ENCODE assay signal across 8 cellular contexts in genomic region chr22:36355894-36356293, GRCh38. TPM values are rescaled to one million over a fixed set of nuclear protein-coding genes. Genes with fewer than 3 reads are reported as not detected.
DNase-seq lines count a peak whose midpoint lies in the region; ATAC-seq, FAIRE-seq and TF ChIP-seq lines count a peak whose summit lies in the region.
"Had no signal": no experiment of that assay in that cellular context is flagged by ENCODE, and none has a peak within 500 bp of the region (broad histone marks: within the 10 kb centered on the region; RNA-seq: fewer than 3 reads in every experiment).

No MANE protein-coding gene starts in this region.

- TF ChIP-seq POLR2A in IMR-90 (IDR thresholded peaks at IDR 0.05; ENCODE audit: low read depth, low read length) (no peak), HepG2 (IDR thresholded peaks at IDR 0.05; ENCODE audit: insufficient read depth in 1 of 2, low read depth in 2 of 2, low read length in 2 of 2) (no peak), stomach (IDR thresholded peaks at IDR 0.05) (no peak)

- peak overlapping the region; percentile 98 for H2BK120ac ChIP-seq in IMR-90 (ENCODE audit: low read depth, low read length)

- no peak overlapping the region for H2AK9ac ChIP-seq in IMR-90 (replicated peaks; ENCODE audit: low read depth, low read length, poor library complexity)

- no peak for FAIRE-seq in HepG2 (lab: Jason Lieb, UNC)

- H3K4me3 ChIP-seq in IMR-90 (ENCODE audit: insufficient read depth, low read depth, low read length), result no peak overlapping the region
- no peak overlapping the region for H3K4me3 ChIP-seq in HepG2 (replicated peaks in 1 of 3; ENCODE audit: insufficient read depth in 1 of 3, low read depth in 2 of 3, low read length in 3 of 3)
- no peak overlapping the region for H3K4me3 ChIP-seq in stomach
- no peak overlapping the region for H3K4me3 ChIP-seq in WERI-Rb-1 (ENCODE audit: low read depth, low read length)

- H3K36me3 Mint-ChIP-seq in activated naive CD4-positive, alpha-beta T cell treated with anti-CD3 and anti-CD28 coated beads, Interleukin-2, amount 50 U/mL, for 72 hours, result peaks cover 4 to 32% of the 10 kb centered on the region in 2 donors

- H3K9ac ChIP-seq in IMR-90 (ENCODE audit: low read depth, low read length), result peak overlapping the region; percentile 78
- H3K9ac ChIP-seq in HepG2 (ENCODE audit: insufficient read depth, low read depth, low read length), result 0 out of 2 replicates have a peak overlapping the region, but pooled peaks have one; percentile 19

- no peaks in the 10 kb centered on the region for H3K27me3 ChIP-seq in IMR-90 (ENCODE audit: control insufficient read depth, insufficient read depth, low read length)
- no peaks in the 10 kb centered on the region; a peak in 1 of 5 replicates for H3K27me3 ChIP-seq in HepG2 (ENCODE audit: control insufficient read depth in 1 of 2, insufficient read depth in 2 of 2, low read length in 2 of 2)
- no peaks in the 10 kb centered on the region for H3K27me3 ChIP-seq in stomach
- no peaks in the 10 kb centered on the region for H3K27me3 ChIP-seq in WERI-Rb-1 (ENCODE audit: insufficient read depth, low read depth, severe bottlenecking)

- H3K23ac ChIP-seq in IMR-90 (ENCODE audit: low read depth, low read length), result peak overlapping the region; percentile 98

- POLR2A ChIA-PET in IMR-90 (lab: Charles Lee; ENCODE audit: unreplicated experiment) (no interaction called here), HepG2 (lab: Yijun Ruan, JAX) (interaction anchor here (0.9 to 5.8 kb wide), 5 partner anchors 9 to 54 kb away, joined by 3 to 97 read pairs (median 3); no protein-coding TSS in a partner anchor)

- H3K4me2 ChIP-seq in IMR-90 (ENCODE audit: low read depth, low read length) (peak overlapping the region; percentile 75; the same call in 1 of the 2 replicates), HepG2 (ENCODE audit: low read depth, low read length) (peak overlapping the region; percentile 31)

- peaks cover 84% of the 10 kb centered on the region for H3K79me2 ChIP-seq in HepG2 (ENCODE audit: insufficient read depth, low read length)

- BruUV-seq in IMR-90 (replicated peaks; lab: Mats Ljungman, UMichigan) (no TSS peak), HepG2 (replicated peaks; lab: Mats Ljungman, UMichigan) (no TSS peak)

- H3K56ac ChIP-seq in IMR-90 (ENCODE audit: extremely low read depth, insufficient read depth, low read length), result peak overlapping the region; percentile 88

- no peak for DNase-seq in IMR-90
- DNase-seq in activated naive CD4-positive, alpha-beta T cell treated with anti-CD3 and anti-CD28 coated beads, Interleukin-2, amount 50 U/mL, for 72 hours (ENCODE audit: low spot score in 2 of 2), result no peak
- DNase-seq in HepG2 (ENCODE audit: low spot score), result no peak
- DNase-seq in stomach, result no peak
- no peak for DNase-seq in T-helper 9 cell
- DNase-seq in WERI-Rb-1, result no peak
- DNase-seq in NCI-H748 (lab: John Stamatoyannopoulos, UW; ENCODE audit: unreplicated experiment), result no peak
- DNase-seq: NCI-H1048 had no signal

- ATAC-seq in IMR-90 (ENCODE audit: low read depth) (no peak), HepG2 (no peak)
- ATAC-seq in activated naive CD4-positive, alpha-beta T cell treated with anti-CD3 and anti-CD28 coated beads, Interleukin-2, amount 50 U/mL, for 72 hours, result no peak

- H2AK5ac ChIP-seq in IMR-90 (ENCODE audit: low read depth, low read length), result peak overlapping the region; percentile 90

- peaks cover 99% of the 10 kb centered on the region for H4K20me1 ChIP-seq in IMR-90 (ENCODE audit: insufficient read depth, low read length)
- H4K20me1 ChIP-seq in HepG2 (ENCODE audit: insufficient read depth, low read length), result peaks cover 11% of the 10 kb centered on the region

- peak overlapping the region; percentile 95 for H3K27ac ChIP-seq in IMR-90 (ENCODE audit: insufficient read depth, low read length)
- H3K27ac ChIP-seq in HepG2 (ENCODE audit: extremely low read length, insufficient read depth, low read length), result peak overlapping the region; percentile 56
- peak overlapping the region; percentile 52 to 100 (median 95) for H3K27ac ChIP-seq in stomach
- no peak overlapping the region for H3K27ac ChIP-seq in WERI-Rb-1

- peak overlapping the region; percentile 83 to 87 for H3K27ac Mint-ChIP-seq in activated naive CD4-positive, alpha-beta T cell treated with anti-CD3 and anti-CD28 coated beads, Interleukin-2, amount 50 U/mL, for 72 hours

- peaks cover 0 to 49% of the 10 kb centered on the region in 2 experiments; a peak in 2 of 4 replicates for H3K79me1 ChIP-seq in IMR-90 (ENCODE audit: low read depth in 1 of 2, low read length in 2 of 2)

- TF ChIP-seq RAD21 in IMR-90 (IDR thresholded peaks at IDR 0.05; ENCODE audit: low read length) (no peak), HepG2 (CRISPR knock-in tag; IDR thresholded peaks at IDR 0.05) (no peak)

- dilution Hi-C loops in IMR-90 (cut with HindIII; ENCODE audit: low sequenced_read_pairs, unreplicated experiment), result no loop called here

- CTCF ChIA-PET in IMR-90 (lab: Yijun Ruan, JAX), result no interaction called here
- CTCF ChIA-PET in HepG2 (lab: Yijun Ruan, JAX; ENCODE audit: low intra/inter-chr PET ratio, low total read pairs), result no interaction called here

- TF ChIP-seq EP300 in HepG2 (IDR thresholded peaks at IDR 0.05; ENCODE audit: low read depth in 2 of 2, low read length in 2 of 2) (no peak), HepG2 (CRISPR knock-in tag; IDR thresholded peaks at IDR 0.05; ENCODE audit: borderline replicate concordance) (no peak), stomach (IDR thresholded peaks at IDR 0.05) (no peak)

- peak overlapping the region; percentile 86 for H4K5ac ChIP-seq in IMR-90 (ENCODE audit: low read depth, low read length)

- no peaks in the 10 kb centered on the region for H3K9me3 Mint-ChIP-seq in activated naive CD4-positive, alpha-beta T cell treated with anti-CD3 and anti-CD28 coated beads, Interleukin-2, amount 50 U/mL, for 72 hours

- H3K9me3 ChIP-seq in IMR-90 (ENCODE audit: control insufficient read depth, insufficient read depth, low read length), result no peaks in the 10 kb centered on the region
- no peaks in the 10 kb centered on the region for H3K9me3 ChIP-seq in HepG2 (ENCODE audit: low read length)
- H3K9me3 ChIP-seq in stomach, result no peaks in the 10 kb centered on the region
- no peaks in the 10 kb centered on the region for H3K9me3 ChIP-seq in WERI-Rb-1 (ENCODE audit: severe bottlenecking)

- H3K4me1 ChIP-seq in IMR-90 (ENCODE audit: control insufficient read depth, insufficient read depth, low read length) (peaks cover 69% of the 10 kb centered on the region), HepG2 (ENCODE audit: insufficient read depth, low read length) (peaks cover 100% of the 10 kb centered on the region), stomach (peaks cover 96 to 100% (median 98%) of the 10 kb centered on the region in 4 donors)

- H3K36me3 ChIP-seq in IMR-90 (ENCODE audit: control insufficient read depth, insufficient read depth, low read length), result peaks cover 14% of the 10 kb centered on the region
- peaks cover 1 to 7% of the 10 kb centered on the region in 2 experiments; a peak in 2 of 5 replicates for H3K36me3 ChIP-seq in HepG2 (replicated peaks in 1 of 2; ENCODE audit: control insufficient read depth in 1 of 2, insufficient read depth in 2 of 2, low read length in 2 of 2)
- H3K36me3 ChIP-seq in stomach, result peaks cover 0 to 4% (median 0%) of the 10 kb centered on the region in 4 donors
- peaks cover 5% of the 10 kb centered on the region; the same call in 1 of the 2 replicates for H3K36me3 ChIP-seq in WERI-Rb-1

- H2BK15ac ChIP-seq in IMR-90 (ENCODE audit: low read depth, low read length), result peak overlapping the region; percentile 72; the same call in 2 of the 3 replicates

- peak overlapping the region; percentile 99 for H3K14ac ChIP-seq in IMR-90 (replicated peaks; ENCODE audit: low read depth, low read length)

- H4K8ac ChIP-seq in IMR-90 (ENCODE audit: low read depth in 2 of 2, low read length in 2 of 2), result peak overlapping the region; percentile 58 to 94

- WGBS in IMR-90 (ENCODE audit: extremely low coverage in 2 of 2, insufficient read length in 1 of 2), 2 experiments, result 90% methylated on average over 2 of the region's 6 CpGs; no CpG with 5 or more reads in 1 of the 2 experiments
- 68% methylated on average over 6 of the region's 6 CpGs for WGBS in HepG2 (ENCODE audit: low lambda C conversion rate)
- WGBS in stomach, 5 donors, result 59 to 75% (median 72%) methylated on average over 6 of the region's 6 CpGs

- intact Hi-C loops in IMR-90 (cut with micrococcal nuclease) (no loop called here), HepG2 (cut with micrococcal nuclease; ENCODE audit: unreplicated experiment) (no loop called here), stomach (cut with DNase I; ENCODE audit: low total_unique reads) (no loop called here)

- H2BK20ac ChIP-seq in IMR-90 (ENCODE audit: low read depth, low read length), result peak overlapping the region; percentile 96

- peak overlapping the region; percentile 92 for H3K18ac ChIP-seq in IMR-90 (ENCODE audit: low read depth, low read length)

- in situ Hi-C loops in IMR-90 (cut with MboI; ENCODE audit: low sequenced_read_pairs), result no loop called here
- in situ Hi-C loops in HepG2 (cut with HindIII; ENCODE audit: extremely low pct_ligation_motif_present, low pct_unique_long_range_greater_than_20kb), result no loop called here

- H2AFZ ChIP-seq in IMR-90 (replicated peaks; ENCODE audit: low read length, poor library complexity) (no peak overlapping the region), HepG2 (ENCODE audit: low read length) (no peak overlapping the region)

- peak overlapping the region; percentile 93 for H4K91ac ChIP-seq in IMR-90 (ENCODE audit: insufficient read depth, low read depth, low read length)

- peaks cover 56% of the 10 kb centered on the region for H3K9me1 ChIP-seq in IMR-90 (ENCODE audit: insufficient read depth, low read length)

- H3K4ac ChIP-seq in IMR-90 (ENCODE audit: low read depth, low read length), result peak overlapping the region; percentile 98

- TF ChIP-seq CTCF in IMR-90 (conservative IDR thresholded peaks at IDR 0.05; ENCODE audit: low read depth, low read length) (no peak), HepG2 (CRISPR knock-in tag; IDR thresholded peaks at IDR 0.05) (no peak), stomach (IDR thresholded peaks at IDR 0.05) (no peak), WERI-Rb-1 (IDR thresholded peaks at IDR 0.05; ENCODE audit: low read depth, low read length) (no peak)

- H2BK5ac ChIP-seq in IMR-90 (ENCODE audit: low read depth, low read length, poor library complexity, severe bottlenecking), result peak overlapping the region; percentile 96

RNA-seq across cellular contexts. Expression of gene MYH9, which starts 31.9 kb away (rescaled TPM):
- total RNA-seq in IMR-90 (2012; rRNA removed) (554 and 783 TPM in 2 replicates), HepG2 (2016; rRNA removed; fragmentation: Illumina TruSeq; extraction: Trizol) (98.5 and 125 TPM in 2 replicates), stomach (100 to 1,000 TPM; 155 to 620 (median 272) TPM)
- polyA plus RNA-seq in IMR-90 (2012; rRNA removed) (475 and 507 TPM in 2 replicates), HepG2 (2011; rRNA removed) (50.7 and 60.6 TPM in 2 replicates), stomach (10 to 100 TPM; 46.7 to 79.3 (median 54.3) TPM)
- polyA plus RNA-seq in IMR-90 (2012; cell fraction: cytosol; rRNA removed), result 197 and 382 TPM in 2 replicates
- polyA plus RNA-seq in IMR-90 (2012; cell fraction: nucleus; rRNA removed; ENCODE audit: low replicate concordance), result 449 and 493 TPM in 2 replicates
- total RNA-seq in activated naive CD4-positive, alpha-beta T cell treated with anti-CD3 and anti-CD28 coated beads, Interleukin-2, amount 50 U/mL, for 72 hours, result 100 to 1,000 TPM; 521 to 691 TPM
- 28.5 and 28.7 TPM in 2 replicates for total RNA-seq in HepG2 (2016; cell fraction: cytosol; rRNA removed; fragmentation: Illumina TruSeq; extraction: Trizol; ENCODE audit: low read depth)
- total RNA-seq in HepG2 (2016; cell fraction: insoluble cytoplasmic fraction; rRNA removed; fragmentation: Illumina TruSeq; extraction: Trizol), result 92.9 and 102 TPM in 2 replicates
- 39.3 and 47.1 TPM in 2 replicates for total RNA-seq in HepG2 (2016; cell fraction: membrane; rRNA removed; fragmentation: Illumina TruSeq; extraction: Trizol)
- 73.0 and 81.6 TPM in 2 replicates for total RNA-seq in HepG2 (2016; cell fraction: nucleus; rRNA removed; fragmentation: Illumina TruSeq; extraction: Trizol)
- polyA plus RNA-seq in HepG2 (2011; cell fraction: cytosol; rRNA removed), result 31.6 and 39.3 TPM in 2 replicates
- polyA plus RNA-seq in HepG2 (2011; cell fraction: nucleus; rRNA removed), result 68.4 and 91.3 TPM in 2 replicates
- polyA plus RNA-seq in HepG2 (2012), result 88.3 and 93.4 TPM in 2 replicates
- 3.6 and 4.2 TPM in 2 replicates for polyA plus RNA-seq in HepG2 (2016; cell fraction: cytosol; fragmentation: Illumina TruSeq; extraction: Trizol; ENCODE audit: low read depth)
- polyA plus RNA-seq in HepG2 (2016; cell fraction: insoluble cytoplasmic fraction; fragmentation: Illumina TruSeq; extraction: Trizol; ENCODE audit: low read depth), result 72.0 and 110 TPM in 2 replicates
- polyA plus RNA-seq in HepG2 (2016; cell fraction: membrane; fragmentation: Illumina TruSeq; extraction: Trizol; ENCODE audit: low read depth), result 8.1 and 11.6 TPM in 2 replicates
- polyA plus RNA-seq in HepG2 (2016; cell fraction: nucleus; fragmentation: Illumina TruSeq; extraction: Trizol; ENCODE audit: insufficient read depth, low read depth), result 106 and 113 TPM in 2 replicates
- 124 and 180 TPM in 2 replicates for polyA minus RNA-seq in HepG2 (2011; rRNA and poly(A)+ RNA removed; ENCODE audit: low replicate concordance)
- polyA minus RNA-seq in HepG2 (2011; cell fraction: cytosol; rRNA and poly(A)+ RNA removed), result 125 and 176 TPM in 2 replicates
- polyA minus RNA-seq in HepG2 (2011; cell fraction: nucleus; rRNA and poly(A)+ RNA removed), result 61.9 and 97.5 TPM in 2 replicates
